In the genomic region with DNA sequence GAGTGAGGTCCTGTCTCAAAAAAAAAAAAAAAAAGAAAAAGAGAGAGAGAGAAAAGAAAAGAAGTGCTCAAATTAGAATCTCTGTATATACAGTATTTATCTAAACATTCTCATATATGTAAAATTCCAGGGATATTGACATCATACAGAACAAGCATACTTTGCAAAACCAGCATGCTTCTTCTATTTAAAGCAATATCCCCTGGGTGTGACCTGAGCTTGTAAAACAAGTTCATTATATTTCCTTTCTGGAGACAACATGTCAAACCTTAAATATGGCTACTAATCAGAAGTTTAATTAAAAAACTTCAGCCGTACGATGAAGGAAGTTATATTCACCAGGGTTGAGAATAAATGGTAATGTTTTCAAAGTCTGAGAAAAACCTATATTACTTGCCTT, we compare ENCODE assay signal across 1 cellular context.
TF ChIP-seq lines count a peak whose summit lies in the region.

No MANE protein-coding gene starts in this region.

TF ChIP-seq in HCT116, 20 proteins besides CTCF, POLR2A, EP300 and RAD21 (continued from another document):
- TF ChIP-seq SIN3A (IDR thresholded peaks at IDR 0.05; ENCODE audit: low read depth) (no peak), EZH2 (IDR thresholded peaks at IDR 0.05) (no peak), FOSL1 (IDR thresholded peaks at IDR 0.05; ENCODE audit: low read depth) (no peak), CBX3 (IDR thresholded peaks at IDR 0.05; ENCODE audit: low read depth) (no peak), ZFX (IDR thresholded peaks at IDR 0.05) (no peak), ZBTB33 (IDR thresholded peaks at IDR 0.05; ENCODE audit: extremely low read depth, insufficient replicate concordance, low read length) (no peak)
- TF ChIP-seq, protein P1, sequence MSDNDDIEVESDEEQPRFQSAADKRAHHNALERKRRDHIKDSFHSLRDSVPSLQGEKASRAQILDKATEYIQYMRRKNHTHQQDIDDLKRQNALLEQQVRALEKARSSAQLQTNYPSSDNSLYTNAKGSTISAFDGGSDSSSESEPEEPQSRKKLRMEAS (IDR thresholded peaks at IDR 0.05), result no peak
